Comparison of ENCODE assay signal across 12 cellular contexts in genomic region chr11:125448136-125448535, GRCh38. TPM values are rescaled to one million over a fixed set of nuclear protein-coding genes. Genes with fewer than 3 reads are reported as not detected.
DNase-seq lines count a peak whose midpoint lies in the region; ATAC-seq and TF ChIP-seq lines count a peak whose summit lies in the region.
"Had no signal": no experiment of that assay in that cellular context is flagged by ENCODE, and none has a peak within 500 bp of the region (broad histone marks: within the 10 kb centered on the region; RNA-seq: fewer than 3 reads in every experiment).

No MANE protein-coding gene starts in this region.

- H3K4me3 ChIP-seq in fibroblast of the aortic adventitia (ENCODE audit: low read depth, low read length) (no peak overlapping the region), sigmoid colon (no peak overlapping the region)
- H3K4me3 ChIP-seq: right lobe of liver had no signal

- no peak for ATAC-seq in GM21526 (IDR thresholded peaks at IDR 0.05; ENCODE audit: low FRiP score, unreplicated experiment)
- ATAC-seq in HG02981 (IDR thresholded peaks at IDR 0.05; ENCODE audit: unreplicated experiment) = no peak
- ATAC-seq: naive thymus-derived CD8-positive, alpha-beta T cell; right lobe of liver; stimulated activated naive B cell treated with anti-CD40 and anti-IgM and Interleukin-4, amounts not matched to agents 10 μg/mL and 1 μg/mL and 100 μg/mL, for 72 hours had no signal

- no peak for TF ChIP-seq EP300 in sigmoid colon (IDR thresholded peaks at IDR 0.05)

- intact Hi-C loops in sigmoid colon (cut with DNase I) = no loop called here

- DNase-seq in ELR (ENCODE audit: low read depth) (peak; percentile 50), fibroblast of the aortic adventitia (ENCODE audit: low read depth) (peak; percentile 64), sigmoid colon (peak; percentile 52)
- DNase-seq in activated CD4-positive, alpha-beta T cell treated with anti-CD3 and anti-CD28 coated beads for 48 hours = no peak
- DNase-seq: CD4-positive, alpha-beta T cell; GOT3; naive thymus-derived CD8-positive, alpha-beta T cell; right lobe of liver; stimulated activated naive B cell treated with anti-CD40 and anti-IgM and Interleukin-4, amounts not matched to agents 10 μg/mL and 1 μg/mL and 100 μg/mL, for 72 hours had no signal

- WGBS in sigmoid colon, 2 donors = 82 to 90% methylated on average over 3 of the region's 3 CpGs

- TF ChIP-seq CTCF in fibroblast of the aortic adventitia (IDR thresholded peaks at IDR 0.05; ENCODE audit: insufficient read depth, low read length) (no peak), sigmoid colon (IDR thresholded peaks at IDR 0.05) (no peak)

- H3K4me1 ChIP-seq in sigmoid colon = peaks cover 0 to 15% (median 12%) of the 10 kb centered on the region in 4 donors

- no peaks in the 10 kb centered on the region for H3K9me3 ChIP-seq in sigmoid colon
- H3K9me3 ChIP-seq: right lobe of liver had no signal

- no peaks in the 10 kb centered on the region for H3K27me3 ChIP-seq in sigmoid colon
- H3K27me3 ChIP-seq: right lobe of liver had no signal

- TF ChIP-seq POLR2A in sigmoid colon (IDR thresholded peaks at IDR 0.05) = no peak

- H3K36me3 ChIP-seq in sigmoid colon = peaks cover 0 to 32% (median 6%) of the 10 kb centered on the region in 4 donors
- H3K36me3 ChIP-seq: right lobe of liver had no signal

- H3K27ac ChIP-seq in angular gyrus (ENCODE audit: low read depth, low read length) (peak overlapping the region; percentile 73), sigmoid colon (no peak overlapping the region)
- H3K27ac ChIP-seq: right lobe of liver had no signal

RNA-seq across cellular contexts. Expression of gene FEZ1, which starts 47.9 kb away (rescaled TPM):
- 77.0 and 91.8 TPM in 2 replicates for total RNA-seq in fibroblast of the aortic adventitia (ENCODE audit: low replicate concordance)
- total RNA-seq in sigmoid colon = 10 to 100 TPM; 34.9 to 64.3 (median 54.7) TPM
- 10 to 100 TPM in 2 of 3 donors, 1 to 10 TPM in 1; 3.0 to 25.8 (median 10.9) TPM for polyA plus RNA-seq in sigmoid colon
- total RNA-seq: CD4-positive, alpha-beta T cell; naive thymus-derived CD8-positive, alpha-beta T cell had no signal
